10 cellular contexts compared by ENCODE assay signal in the genomic region with DNA sequence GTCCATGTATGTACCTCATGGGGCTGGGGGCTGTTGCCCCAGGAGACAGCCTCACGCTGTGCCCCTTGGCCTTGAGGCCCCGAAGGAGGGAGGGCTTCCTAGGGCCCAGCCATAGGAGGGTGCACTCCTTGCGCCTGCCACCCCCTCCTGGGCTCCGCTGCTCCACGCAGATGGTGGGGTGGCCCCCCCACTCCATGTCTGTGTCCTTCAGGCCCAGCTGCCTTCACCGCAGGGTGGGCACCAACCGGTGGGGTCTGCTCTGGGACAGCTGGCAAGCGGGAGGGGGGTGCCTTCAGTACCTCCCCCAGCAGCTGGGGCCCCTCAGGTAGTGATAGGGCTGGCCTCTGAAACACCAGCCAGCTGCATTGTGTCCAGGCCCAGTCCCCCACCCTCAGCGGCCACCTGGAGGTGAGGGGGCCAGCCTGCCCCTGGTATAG. TPM values are rescaled to one million over a fixed set of nuclear protein-coding genes. Genes with fewer than 3 reads are reported as not detected.
A peak's percentile ranks its signal among the peaks of the same experiment; 100 is the strongest.
DNase-seq lines count a peak whose midpoint lies in the region; ATAC-seq and TF ChIP-seq lines count a peak whose summit lies in the region.
"Had no signal": no experiment of that assay in that cellular context is flagged by ENCODE, and none has a peak within 500 bp of the region (broad histone marks: within the 10 kb centered on the region; RNA-seq: fewer than 3 reads in every experiment).

No MANE protein-coding gene starts in this region.

- H3K9ac ChIP-seq in mucosa of rectum (ENCODE audit: low read depth in 1 of 2, low read length in 2 of 2): peak overlapping the region; percentile 6 to 15

- ATAC-seq in thoracic aorta (ENCODE audit: insufficient number of reproducible peaks, low FRiP score, low read depth) (no peak), GM19328 (IDR thresholded peaks at IDR 0.05; ENCODE audit: unreplicated experiment) (no peak), GM19324 (IDR thresholded peaks at IDR 0.05; ENCODE audit: low FRiP score, unreplicated experiment) (no peak)

- DNase-seq in RWPE1 (ENCODE audit: low spot score): no peak
- DNase-seq in epithelial cell of esophagus (ENCODE audit: low read depth): no peak
- no peak for DNase-seq in thoracic aorta (ENCODE audit: low spot score)
- no peak for DNase-seq in effector CD4-positive, alpha-beta T cell
- no peak for DNase-seq in NCI-H146 treated with DMSO at 0.1 percent for 48 hours (lab: John Stamatoyannopoulos, UW; ENCODE audit: unreplicated experiment)
- DNase-seq: activated naive CD8-positive, alpha-beta T cell treated with anti-CD3 and anti-CD28 coated beads for 36 hours; NK-92 treated with Interleukin-12 subunit alpha and Interleukin-12 subunit beta, amount 100 ng/mL, for 24 hours had no signal

- TF ChIP-seq CTCF in RWPE1 (conservative IDR thresholded peaks at IDR 0.05; ENCODE audit: low read depth) (no peak), epithelial cell of esophagus (IDR thresholded peaks at IDR 0.05; ENCODE audit: insufficient read depth, low read depth, low read length, missing control alignments) (no peak), thoracic aorta (IDR thresholded peaks at IDR 0.05) (no peak)

- H3K27me3 ChIP-seq in mucosa of rectum (ENCODE audit: control insufficient read depth in 2 of 2, insufficient read depth in 2 of 2, low read length in 2 of 2): no peaks in the 10 kb centered on the region
- H3K27me3 ChIP-seq in thoracic aorta (replicated peaks; ENCODE audit: insufficient read depth): no peaks in the 10 kb centered on the region

- peaks cover 0 to 4% of the 10 kb centered on the region in 2 donors for H3K4me1 ChIP-seq in mucosa of rectum (ENCODE audit: control insufficient read depth in 2 of 2, insufficient read depth in 2 of 2, low read length in 2 of 2)
- H3K4me1 ChIP-seq in thoracic aorta (ENCODE audit: control insufficient read depth in 1 of 2, low read depth in 2 of 2): peaks cover 26 to 34% of the 10 kb centered on the region in 2 donors

- peak overlapping the region; percentile 8 for H3K4me3 ChIP-seq in epithelial cell of esophagus (ENCODE audit: low read length)
- no peak overlapping the region for H3K4me3 ChIP-seq in mucosa of rectum (ENCODE audit: low read length in 2 of 2)
- H3K4me3 ChIP-seq in thoracic aorta: peak overlapping the region; percentile 48

- H3K36me3 ChIP-seq in mucosa of rectum (ENCODE audit: control insufficient read depth in 2 of 2, insufficient read depth in 2 of 2, low read length in 2 of 2) (peaks cover 14 to 16% of the 10 kb centered on the region in 2 donors), thoracic aorta (peaks cover 13% of the 10 kb centered on the region)

- POLR2A ChIA-PET in RWPE1 (lab: Yijun Ruan, JAX; ENCODE audit: low non-redundant PET): interaction anchor here (1.4 to 1.5 kb wide), 2 partner anchors 13 to 15 kb away, joined by 11 read pairs; no protein-coding TSS in a partner anchor

- CTCF ChIA-PET in RWPE1 (lab: Yijun Ruan, JAX): no interaction called here

- peak overlapping the region; percentile 100 for H3K27ac ChIP-seq in RWPE1
- peak overlapping the region; percentile 44 to 63 for H3K27ac ChIP-seq in mucosa of rectum (ENCODE audit: low read depth in 2 of 2, low read length in 2 of 2)
- peak overlapping the region; percentile 83 to 85 for H3K27ac ChIP-seq in thoracic aorta

- H3K9me3 ChIP-seq in mucosa of rectum (ENCODE audit: control insufficient read depth in 2 of 2, low read length in 2 of 2): no peaks in the 10 kb centered on the region
- no peaks in the 10 kb centered on the region for H3K9me3 ChIP-seq in thoracic aorta

RNA-seq across cellular contexts. Expression of gene GJC2, which starts 0.3 kb away (rescaled TPM):
- 1 to 10 TPM in 1 of 2 donors, under 1 TPM in 1; 0.95 to 3.6 TPM for total RNA-seq in thoracic aorta

RNA-seq across cellular contexts. Expression of gene GUK1, which starts 10.0 kb away (rescaled TPM):
- total RNA-seq in thoracic aorta: 100 to 1,000 TPM; 252 to 422 TPM

RNA-seq across cellular contexts. Expression of gene IBA57, which starts 15.6 kb away (rescaled TPM):
- total RNA-seq in thoracic aorta: 10 to 100 TPM in 1 of 2 donors, 1 to 10 TPM in 1; 3.5 to 12.2 TPM

RNA-seq across cellular contexts. Expression of gene MRPL55, which starts 40.9 kb away (rescaled TPM):
- 10 to 100 TPM; 32.4 to 79.3 TPM for total RNA-seq in thoracic aorta

RNA-seq across cellular contexts. Expression of gene C1orf35, which starts 46.9 kb away (rescaled TPM):
- 1 to 10 TPM; 9.1 to 9.7 TPM for total RNA-seq in thoracic aorta

Comparison
In these comparisons a context has a peak if more than half of its experiments do, and no peak if none do; other contexts are left out.
1. H3K4me3 ChIP-seq: peak in epithelial cell of esophagus (single experiment) and thoracic aorta (single experiment); none in mucosa of rectum (0 of 2).
2. Peak in every context shown above with its lines, with median percentiles within 50 percentile points of each other: H3K27ac ChIP-seq.